13 cellular contexts compared by ENCODE assay signal in the genomic region with DNA sequence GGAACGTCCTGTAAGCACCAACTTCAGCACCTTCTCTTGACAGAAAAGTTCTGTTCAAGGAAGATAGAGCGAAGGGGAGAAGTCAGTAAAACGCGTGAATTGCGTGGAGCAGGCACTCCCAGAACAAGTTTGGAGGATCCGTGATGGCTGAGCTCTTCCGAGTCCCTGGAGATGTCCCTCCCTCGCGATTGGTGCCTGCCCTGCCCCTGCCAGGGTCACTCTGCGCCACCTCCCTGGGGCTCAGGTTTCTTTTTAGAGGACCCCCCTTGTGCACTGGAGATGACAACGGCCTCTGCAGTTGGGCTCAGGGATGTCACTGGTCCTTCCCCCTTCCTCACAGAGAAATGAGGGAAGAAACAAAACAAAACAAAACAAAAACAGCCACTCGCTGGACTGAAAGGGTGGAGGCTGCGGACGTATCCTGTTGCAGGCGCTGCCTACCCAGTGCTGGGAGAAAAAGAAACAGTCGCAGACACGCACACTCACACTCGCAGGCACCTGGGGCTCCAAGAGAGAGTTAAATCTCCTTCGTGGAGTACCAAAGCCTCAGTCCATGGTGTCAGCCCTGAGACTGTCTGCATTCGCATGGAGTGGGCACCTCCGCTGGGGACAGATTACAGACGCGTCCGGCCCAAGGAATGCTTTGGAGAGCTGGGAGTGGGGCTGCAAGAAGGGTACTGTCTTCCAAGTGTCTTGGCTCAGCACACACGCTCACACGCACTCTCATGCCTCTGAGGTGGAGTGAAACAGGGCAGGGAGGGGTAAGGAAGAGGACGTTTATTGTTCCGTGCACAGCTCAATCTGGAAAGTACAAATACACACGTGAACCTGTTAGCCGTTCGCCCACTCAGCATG.
DNase-seq lines count a peak whose midpoint lies in the region; ATAC-seq lines count a peak whose summit lies in the region.
"Had no signal": no experiment of that assay in that cellular context is flagged by ENCODE, and none has a peak within 500 bp of the region (broad histone marks: within the 10 kb centered on the region; RNA-seq: fewer than 3 reads in every experiment).

No MANE protein-coding gene starts in this region.

- DNase-seq in astrocyte of the hippocampus (ENCODE audit: low read depth, low spot score) (peak; percentile 25), kidney tubule cell (ENCODE audit: low spot score) (peak; percentile 1), kidney glomerular epithelial cell (lab: John Stamatoyannopoulos, UW) (no peak)
- no peak for DNase-seq in activated naive CD4-positive, alpha-beta T cell (lab: John Stamatoyannopoulos, UW)
- DNase-seq: activated T-cell treated with anti-CD3 and anti-CD28 coated beads, Interleukin-2, amount 50 U/mL, for 48 hours; naive B cell; stimulated activated CD4-positive, alpha-beta T cell treated with anti-CD3 and anti-CD28 coated beads, Interleukin-4, amount 100 ng/mL, for 24 hours; thyroid gland had no signal

- no peak overlapping the region for H3K27ac ChIP-seq in HUES6 (ENCODE audit: low read depth, low read length)
- H3K27ac ChIP-seq in skin epidermis = no peak overlapping the region
- H3K27ac ChIP-seq: thyroid gland had no signal

- H3K27me3 ChIP-seq in HUES6 (ENCODE audit: control insufficient read depth, insufficient read depth, low read length) = peaks cover 54% of the 10 kb centered on the region
- H3K27me3 ChIP-seq: thyroid gland had no signal

- H3K9ac ChIP-seq in HUES6 (ENCODE audit: low read length) = no peak overlapping the region

- ATAC-seq in HG02938 (IDR thresholded peaks at IDR 0.05; ENCODE audit: unreplicated experiment) (no peak), HG03354 (IDR thresholded peaks at IDR 0.05; ENCODE audit: poor library complexity, severe bottlenecking, unreplicated experiment) (no peak)
- ATAC-seq: HepG2 had no signal

- H3K4me1 ChIP-seq in HUES6 (ENCODE audit: control insufficient read depth, insufficient read depth, low read length) = peaks cover 11% of the 10 kb centered on the region
- H3K4me1 ChIP-seq: thyroid gland had no signal

- no peaks in the 10 kb centered on the region for H3K36me3 ChIP-seq in HUES6 (ENCODE audit: control insufficient read depth, insufficient read depth, low read length)
- H3K36me3 ChIP-seq: thyroid gland had no signal

- H3K4me3 ChIP-seq in HUES6 (ENCODE audit: low read depth, low read length) = peak overlapping the region; percentile 51
- H3K4me3 ChIP-seq in skin epidermis = peak overlapping the region in 4 of 7 experiments; percentile 1 to 31 (median 12)

- H3K9me3 ChIP-seq in HUES6 (ENCODE audit: control insufficient read depth, insufficient read depth, low read depth, low read length) = 0 out of 2 replicates have a peak, but pooled peaks cover 2% of the 10 kb centered on the region
- H3K9me3 ChIP-seq: thyroid gland had no signal

Comparison
In these comparisons a context has a peak if more than half of its experiments do, and no peak if none do; other contexts are left out.
1. DNase-seq: peak in astrocyte of the hippocampus (single experiment) and kidney tubule cell (single experiment); none in activated naive CD4-positive, alpha-beta T cell (0 of 4) and kidney glomerular epithelial cell (single experiment).